ENCODE assay signal across 8 cellular contexts in genomic region chr5:65925601-65926275, GRCh38. TPM values are rescaled to one million over a fixed set of nuclear protein-coding genes. Genes with fewer than 3 reads are reported as not detected.
DNase-seq lines count a peak whose midpoint lies in the region; ATAC-seq and TF ChIP-seq lines count a peak whose summit lies in the region.

No MANE protein-coding gene starts in this region.

- H3K4me3 ChIP-seq in epithelial cell of proximal tubule (ENCODE audit: low read depth, low read length) (peak overlapping the region; percentile 84), mucosa of stomach (ENCODE audit: low read length) (peak overlapping the region; percentile 89)

- H3K27me3 ChIP-seq in mucosa of stomach (ENCODE audit: control insufficient read depth, insufficient read depth, low read length), result no peaks in the 10 kb centered on the region

- peak; percentile 66 for DNase-seq in DMS 273 treated with DMSO at 0.1 percent for 48 hours (lab: John Stamatoyannopoulos, UW)
- DNase-seq in HT1080 (ENCODE audit: low read depth), result peak; percentile 62
- peak; percentile 77 for DNase-seq in NOMO-1 treated with dmso at 0.1 percent for 144 hours (lab: John Stamatoyannopoulos, UW; ENCODE audit: unreplicated experiment)
- peak; percentile 55 for DNase-seq in activated T-cell treated with anti-CD3 and anti-CD28 coated beads for 4 hours
- DNase-seq in epithelial cell of proximal tubule (ENCODE audit: low read depth), result no peak
- DNase-seq in stimulated activated CD8-positive, alpha-beta memory T cell treated with anti-CD3 and anti-CD28 coated beads, Interleukin-4, amount 100 ng/mL, for 48 hours, result peak; percentile 73

- peak; percentile 34 for TF ChIP-seq CTCF in epithelial cell of proximal tubule (conservative IDR thresholded peaks at IDR 0.05; ENCODE audit: low read depth, low read length)

- H3K4me1 ChIP-seq in mucosa of stomach (ENCODE audit: control insufficient read depth, insufficient read depth, low read length), result peaks cover 1% of the 10 kb centered on the region

- no peaks in the 10 kb centered on the region for H3K36me3 ChIP-seq in mucosa of stomach (ENCODE audit: control insufficient read depth, insufficient read depth, low read length)

- H3K9ac ChIP-seq in mucosa of stomach (ENCODE audit: low read length), result peak overlapping the region; percentile 98

- ATAC-seq in GM21360 (IDR thresholded peaks at IDR 0.05; ENCODE audit: unreplicated experiment), result peak; percentile 65

- no peaks in the 10 kb centered on the region for H3K9me3 ChIP-seq in mucosa of stomach (ENCODE audit: control insufficient read depth, low read length)

RNA-seq across cellular contexts. Expression of gene ERBIN, which starts 0.6 kb away (rescaled TPM):
- total RNA-seq in HT1080 (2014; rRNA removed; shearing (Covaris generic)), result 36.9 and 39.7 TPM in 2 replicates
- 35.4 and 49.2 TPM in 2 replicates for polyA plus RNA-seq in HT1080 (2015; cell fraction: cytosol; rRNA removed)
- 78.3 and 86.1 TPM in 2 replicates for polyA plus RNA-seq in HT1080 (2015; cell fraction: nucleus; rRNA removed)
- total RNA-seq in epithelial cell of proximal tubule, result 74.0 and 77.4 TPM in 2 replicates
